37 cellular contexts compared by ENCODE assay signal in genomic region chr9:81974764-81975163, GRCh38. TPM values are rescaled to one million over a fixed set of nuclear protein-coding genes. Genes with fewer than 3 reads are reported as not detected.
"Had no signal": no experiment of that assay in that cellular context is flagged by ENCODE, and none has a peak within 500 bp of the region (broad histone marks: within the 10 kb centered on the region; RNA-seq: fewer than 3 reads in every experiment).

No MANE protein-coding gene starts in this region.

- H3K79me2 ChIP-seq: parathyroid adenoma had no signal

- FAIRE-seq: urothelium cell line had no signal

- H3K4me1 ChIP-seq: neural progenitor cell, parathyroid adenoma, right lobe of liver, spleen, suprapubic skin, testis, thyroid gland, tibial nerve, upper lobe of left lung, vagina had no signal

- H3K4me2 ChIP-seq: neural progenitor cell, smooth muscle cell had no signal

- H3K36me3 ChIP-seq: neural progenitor cell, ovary, right lobe of liver, sigmoid colon, spleen, suprapubic skin, thyroid gland, tibial nerve, upper lobe of left lung, vagina had no signal

- H3K27ac ChIP-seq: neural progenitor cell, ovary, parathyroid adenoma, right lobe of liver, sigmoid colon, skin epidermis, spleen, suprapubic skin, testis, thyroid gland, tibial nerve, upper lobe of left lung, vagina had no signal

- H3K4me3 ChIP-seq: neural progenitor cell, ovary, right lobe of liver, sigmoid colon, skin epidermis, smooth muscle cell, spleen, suprapubic skin, testis, thyroid gland, tibial nerve, upper lobe of left lung, vagina had no signal

- H3K9ac ChIP-seq: neural progenitor cell, parathyroid adenoma had no signal

- ATAC-seq: naive thymus-derived CD4-positive, alpha-beta T cell; natural killer cell; right cardiac atrium; right lobe of liver; stimulated activated memory B cell treated with anti-CD40 and anti-IgM and Interleukin-4, amounts not matched to agents 10 μg/mL and 1 μg/mL and 100 μg/mL, for 72 hours; stimulated activated naive CD8-positive, alpha-beta T cell treated with anti-CD3 and anti-CD28 coated beads, Interleukin-15, amount 100 ng/mL, for 72 hours; stimulated activated naive CD8-positive, alpha-beta T cell treated with anti-CD3 and anti-CD28 coated beads, Interleukin-15, Interleukin-2, amounts not matched to agents 100 U/mL and 50 U/mL, for 24 hours had no signal

- H3K9me3 ChIP-seq: ovary, right lobe of liver, suprapubic skin, testis, thyroid gland, vagina had no signal

- H2AFZ ChIP-seq: neural progenitor cell, parathyroid adenoma had no signal

- DNase-seq: naive thymus-derived CD4-positive, alpha-beta T cell; natural killer cell; occipital lobe; ovary; posterior cingulate gyrus; retina; right cardiac atrium; right lobe of liver; sigmoid colon; spleen; stimulated activated CD4-positive, alpha-beta T cell treated with anti-CD3 and anti-CD28 coated beads, Interleukin-12 subunit alpha, Interleukin-12 subunit beta, amount 100 ng/mL, for 4 hours; stimulated activated CD4-positive, alpha-beta T cell treated with anti-CD3 and anti-CD28 coated beads, Interleukin-1b, Interleukin-23, amount 100 ng/mL, for 48 hours; stimulated activated CD4-positive, alpha-beta T cell treated with anti-CD3 and anti-CD28 coated beads, Interleukin-4, amount 100 ng/mL, for 1 hour; stimulated activated CD4-positive, alpha-beta T cell treated with anti-CD3 and anti-CD28 coated beads, Interleukin-4, amount 100 ng/mL, for 4 hours; stimulated activated CD8-positive, alpha-beta memory T cell treated with anti-CD3 and anti-CD28 coated beads, Interleukin-4, amount 100 ng/mL, for 48 hours; stimulated activated naive CD4-positive, alpha-beta T cell; stimulated activated naive CD8-positive, alpha-beta T cell treated with anti-CD3 and anti-CD28 coated beads, Interleukin-15, amount 100 ng/mL, for 72 hours; stimulated activated naive CD8-positive, alpha-beta T cell treated with anti-CD3 and anti-CD28 coated beads, Interleukin-15, Interleukin-2, amounts not matched to agents 100 U/mL and 50 U/mL, for 24 hours; substantia nigra; testis; thyroid gland; trophoblast cell; upper lobe of left lung had no signal

- H3K27me3 ChIP-seq: neural progenitor cell, ovary, right lobe of liver, sigmoid colon, spleen, suprapubic skin, testis, thyroid gland, tibial nerve, upper lobe of left lung, vagina had no signal

RNA-seq across cellular contexts. Expression of gene SPATA31D1, which starts 13.8 kb away (rescaled TPM):
- total RNA-seq: naive thymus-derived CD4-positive, alpha-beta T cell; natural killer cell; occipital lobe; osteoblast; ovary; progenitor cell of endocrine pancreas; pulmonary artery endothelial cell; right cardiac atrium; right lobe of liver; sigmoid colon; smooth muscle cell; spleen; thyroid gland; tibial nerve; upper lobe of left lung; ureter; vagina had no signal
- polyA plus RNA-seq: naive thymus-derived CD4-positive, alpha-beta T cell; neural cell; ovary; right cardiac atrium; sigmoid colon; smooth muscle cell; spleen had no signal

RNA-seq across cellular contexts. Expression of gene SPATA31D3, which starts 31.5 kb away (rescaled TPM):
- total RNA-seq: naive thymus-derived CD4-positive, alpha-beta T cell; natural killer cell; occipital lobe; osteoblast; ovary; progenitor cell of endocrine pancreas; pulmonary artery endothelial cell; right cardiac atrium; right lobe of liver; sigmoid colon; smooth muscle cell; spleen; suprapubic skin; thyroid gland; tibial nerve; upper lobe of left lung; ureter; vagina had no signal
- polyA plus RNA-seq: naive thymus-derived CD4-positive, alpha-beta T cell; neural cell; ovary; right cardiac atrium; sigmoid colon; smooth muscle cell had no signal

RNA-seq across cellular contexts. Expression of gene SPATA31D4, which starts 46.5 kb away (rescaled TPM):
- total RNA-seq: naive thymus-derived CD4-positive, alpha-beta T cell; natural killer cell; occipital lobe; osteoblast; ovary; progenitor cell of endocrine pancreas; pulmonary artery endothelial cell; right cardiac atrium; right lobe of liver; sigmoid colon; smooth muscle cell; spleen; suprapubic skin; thyroid gland; tibial nerve; upper lobe of left lung; ureter; vagina had no signal
- polyA plus RNA-seq: naive thymus-derived CD4-positive, alpha-beta T cell; neural cell; ovary; right cardiac atrium; smooth muscle cell had no signal
